10 cellular contexts compared by ENCODE assay signal in genomic region chr16:84922351-84923135, GRCh38.
A peak's percentile ranks its signal among the peaks of the same experiment; 100 is the strongest.
DNase-seq lines count a peak whose midpoint lies in the region; ATAC-seq, FAIRE-seq and TF ChIP-seq lines count a peak whose summit lies in the region.
"Had no signal": no experiment of that assay in that cellular context is flagged by ENCODE, and none has a peak within 500 bp of the region (broad histone marks: within the 10 kb centered on the region; RNA-seq: fewer than 3 reads in every experiment).

No MANE protein-coding gene starts in this region.

- CTCF ChIA-PET in K562 (lab: Yijun Ruan, JAX; ENCODE audit: low intra/inter-chr PET ratio) = no interaction called here

- no peaks in the 10 kb centered on the region for H3K9me3 ChIP-seq in K562 (replicated peaks; ENCODE audit: control insufficient read depth, insufficient read depth, low read depth, low read length)

- H3K4me2 ChIP-seq in K562 (ENCODE audit: insufficient read depth, low read length) = no peak overlapping the region

- TF ChIP-seq EP300 in K562 (IDR thresholded peaks at IDR 0.05; ENCODE audit: low read length) = no peak

- H3K9ac ChIP-seq in K562 (ENCODE audit: insufficient read depth in 1 of 2, low read depth in 2 of 2, low read length in 2 of 2) (peak overlapping the region in 1 of 2 experiments; percentile 71; a peak in 2 of 4 replicates), rectal smooth muscle tissue (ENCODE audit: low read length) (peak overlapping the region; percentile 24)

- POLR2A ChIA-PET in K562 (lab: Yijun Ruan, JAX) = interaction anchor here (0.6 to 1.1 kb wide), 3 partner anchors 13 to 68 kb away, joined by 3 read pairs; no protein-coding TSS in a partner anchor

- BruUV-seq in K562 (replicated peaks; lab: Mats Ljungman, UMichigan) = no TSS peak

- H3K9me1 ChIP-seq in K562 (ENCODE audit: control insufficient read depth, insufficient read depth, low read length) = no peaks in the 10 kb centered on the region

- peak; percentile 53 for ATAC-seq in K562
- no peak for ATAC-seq in GM18498 (IDR thresholded peaks at IDR 0.05; ENCODE audit: unreplicated experiment)
- ATAC-seq in HG02678 (IDR thresholded peaks at IDR 0.05; ENCODE audit: unreplicated experiment) = no peak
- no peak for ATAC-seq in HG03457 (IDR thresholded peaks at IDR 0.05; ENCODE audit: unreplicated experiment)
- no peak for ATAC-seq in GM18907 (IDR thresholded peaks at IDR 0.05; ENCODE audit: unreplicated experiment)

- no peak for TF ChIP-seq CTCF in K562 (IDR thresholded peaks at IDR 0.05 in 2 of 3, conservative IDR thresholded peaks at IDR 0.05 in 1 of 3; ENCODE audit: insufficient read depth in 2 of 3, low read depth in 1 of 3, low read length in 3 of 3)

- H3K4me1 ChIP-seq in K562 (replicated peaks in 1 of 2; ENCODE audit: control insufficient read depth in 2 of 2, insufficient read depth in 2 of 2, low read length in 2 of 2) (peaks cover 6 to 27% of the 10 kb centered on the region in 2 experiments; a peak in 4 of 5 replicates), rectal smooth muscle tissue (ENCODE audit: control insufficient read depth, insufficient read depth, low read length) (peaks cover 18% of the 10 kb centered on the region)

- H3K27me3 ChIP-seq in K562 (ENCODE audit: control insufficient read depth in 2 of 2, insufficient read depth in 2 of 2, low read length in 2 of 2) (peaks cover 25 to 29% of the 10 kb centered on the region in 2 experiments), rectal smooth muscle tissue (ENCODE audit: control insufficient read depth, insufficient read depth, low read length) (no peaks in the 10 kb centered on the region)

- H3K27ac ChIP-seq in K562 (ENCODE audit: extremely low read depth, low read depth, low read length) (no peak overlapping the region), rectal smooth muscle tissue (ENCODE audit: low read depth, low read length) (peak overlapping the region; percentile 83)

- H3K4me3 ChIP-seq in K562 (no peak overlapping the region), rectal smooth muscle tissue (ENCODE audit: low read length) (no peak overlapping the region)

- intact Hi-C loops in K562 (cut with micrococcal nuclease) = no loop called here

- TF ChIP-seq POLR2A in K562 (conservative IDR thresholded peaks at IDR 0.05) = no peak

- FAIRE-seq in K562 (lab: Jason Lieb, UNC) = peak; percentile 63
- FAIRE-seq: G401.6 had no signal

- in situ Hi-C loops in K562 (cut with MboI) = no loop called here

- H4K20me1 ChIP-seq in K562 (replicated peaks; ENCODE audit: control insufficient read depth, insufficient read depth, low read length) = peaks cover 5% of the 10 kb centered on the region; the same call in 1 of the 2 replicates

- 27% methylated on average over 19 of the region's 19 CpGs for WGBS in K562 (ENCODE audit: insufficient coverage, low coverage, missing lambda C conversion rate)

- no peak overlapping the region for H2AFZ ChIP-seq in K562 (ENCODE audit: low read depth, low read length)

- no peaks in the 10 kb centered on the region for H3K79me2 ChIP-seq in K562 (ENCODE audit: control insufficient read depth, insufficient read depth, low read length)

- H3K36me3 ChIP-seq in K562 (ENCODE audit: control insufficient read depth, insufficient read depth, low read length) (no peaks in the 10 kb centered on the region), rectal smooth muscle tissue (ENCODE audit: control insufficient read depth, insufficient read depth, low read length) (no peaks in the 10 kb centered on the region)

- DNase-seq in NAMALWA (ENCODE audit: low spot score) (peak; percentile 20), K562 (ENCODE audit: extremely low read depth in 1 of 4, low spot score in 3 of 4) (peak in 2 of 4 experiments; percentile 41 to 42), islet precursor cell (peak; percentile 78)
- DNase-seq: activated naive CD4-positive, alpha-beta T cell treated with anti-CD3 and anti-CD28 coated beads for 36 hours had no signal

- no peak for TF ChIP-seq RAD21 in K562 (CRISPR knock-in tag; conservative IDR thresholded peaks at IDR 0.05 in 1 of 2, IDR thresholded peaks at IDR 0.05 in 1 of 2)

TF ChIP-seq in K562, 482 proteins besides CTCF, POLR2A, EP300 and RAD21:
- TF ChIP-seq BACH1 (tag; IDR thresholded peaks at IDR 0.05) = no peak
- TF ChIP-seq BHLHE40 (IDR thresholded peaks at IDR 0.05; ENCODE audit: low read length) = peak; percentile 68
- TF ChIP-seq MAFF (IDR thresholded peaks at IDR 0.05; ENCODE audit: low read length) = peak; percentile 38; the same call in 1 of the 2 replicates
- no peak for TF ChIP-seq ZNF766 (CRISPR knock-in tag; conservative IDR thresholded peaks at IDR 0.05)
- 0 out of 2 replicates have a peak, but pooled peaks have one; percentile 11 for TF ChIP-seq E2F1 (CRISPR knock-in tag; IDR thresholded peaks at IDR 0.05)
- TF ChIP-seq C11orf30 (IDR thresholded peaks at IDR 0.05; ENCODE audit: low read depth) = peak; percentile 81
- peak; percentile 86 for TF ChIP-seq MAFG (tag; conservative IDR thresholded peaks at IDR 0.05)
- peak; percentile 76 for TF ChIP-seq ZNF316 (IDR thresholded peaks at IDR 0.05)
- TF ChIP-seq MAFK (IDR thresholded peaks at IDR 0.05; ENCODE audit: low read length) = peak; percentile 63
- no peak for TF ChIP-seq KAT7 (CRISPR knock-in tag; IDR thresholded peaks at IDR 0.05; ENCODE audit: borderline replicate concordance)
- TF ChIP-seq POLR2AphosphoS5 (IDR thresholded peaks at IDR 0.05; ENCODE audit: control insufficient read depth, insufficient read depth, low read depth, low read length) = no peak
- no peak for TF ChIP-seq ATF2 (CRISPR knock-in tag; IDR thresholded peaks at IDR 0.05)
- TF ChIP-seq FOXK2 (conservative IDR thresholded peaks at IDR 0.05 in 1 of 2, IDR thresholded peaks at IDR 0.05 in 1 of 2; ENCODE audit: low read depth in 2 of 2) = peak in 1 of 2 experiments; percentile 50; a peak in 1 of 4 replicates
- TF ChIP-seq HOXB6 (CRISPR knock-in tag; IDR thresholded peaks at IDR 0.05; ENCODE audit: borderline replicate concordance) = no peak
- TF ChIP-seq RFX7 (CRISPR knock-in tag; IDR thresholded peaks at IDR 0.05) = no peak
- peak; percentile 78; the same call in 1 of the 2 replicates for TF ChIP-seq NFE2 (IDR thresholded peaks at IDR 0.05; ENCODE audit: low read depth)
- TF ChIP-seq SRF (CRISPR knock-in tag; IDR thresholded peaks at IDR 0.05) = peak in 1 of 2 experiments; percentile 83; a peak in 1 of 4 replicates
